9 cellular contexts compared by ENCODE assay signal in the genomic region with DNA sequence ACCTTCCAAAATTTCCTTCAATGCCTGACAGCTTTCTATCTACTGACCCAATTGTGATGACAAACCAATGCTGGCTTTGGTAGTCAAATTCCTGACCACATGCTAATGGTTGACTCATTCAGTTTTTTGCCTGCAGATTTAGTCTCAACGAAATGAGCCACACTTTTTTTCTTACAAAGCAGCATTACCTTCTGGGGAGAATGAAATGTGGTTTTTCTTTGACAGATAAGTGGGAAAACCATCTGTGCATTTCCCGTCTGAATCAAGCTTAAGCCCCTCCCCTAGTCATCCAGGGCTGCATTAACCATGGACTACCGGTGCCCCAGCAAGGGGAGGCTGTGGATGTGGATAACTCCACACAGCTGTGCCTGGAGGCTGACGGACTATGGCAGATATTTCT.
A peak's percentile ranks its signal among the peaks of the same experiment; 100 is the strongest.
DNase-seq lines count a peak whose midpoint lies in the region; ATAC-seq and TF ChIP-seq lines count a peak whose summit lies in the region.
"Had no signal": no experiment of that assay in that cellular context is flagged by ENCODE, and none has a peak within 500 bp of the region (broad histone marks: within the 10 kb centered on the region; RNA-seq: fewer than 3 reads in every experiment).

No MANE protein-coding gene starts in this region.

- 18 to 26% methylated on average over 4 of the region's 4 CpGs for WGBS in heart right ventricle, 2 donors

- H3K36me3 ChIP-seq in HEK293 (ENCODE audit: control insufficient read depth in 2 of 2, insufficient read depth in 1 of 2, low read length in 2 of 2) = no peaks in the 10 kb centered on the region
- no peaks in the 10 kb centered on the region for H3K36me3 ChIP-seq in heart right ventricle

- ATAC-seq in heart right ventricle = no peak

- CTCF ChIA-PET in HEK293 (lab: Yijun Ruan, JAX) = interaction anchor here (0.7 kb wide), 1 partner anchor 41 kb away, joined by 3 read pairs; no protein-coding TSS in a partner anchor

- POLR2A ChIA-PET in HEK293 (lab: Yijun Ruan, JAX) = no interaction called here

- no peaks in the 10 kb centered on the region for H3K9me3 ChIP-seq in HEK293 (ENCODE audit: control insufficient read depth, insufficient read depth, low read depth, low read length)
- H3K9me3 ChIP-seq in heart right ventricle = peaks cover 0 to 7% (median 0%) of the 10 kb centered on the region in 11 donors

- DNase-seq in AG20443 (ENCODE audit: low spot score) (peak; percentile 75), NCI-H526 treated with DMSO at 0.1 percent for 48 hours (lab: John Stamatoyannopoulos, UW) (peak; percentile 77), fibroblast of peridontal ligament (ENCODE audit: extremely low read depth) (peak; percentile 75), germinal center (ENCODE audit: low spot score) (no peak), heart right ventricle (no peak)
- DNase-seq in activated naive CD4-positive, alpha-beta T cell treated with anti-CD3 and anti-CD28 coated beads, Interleukin-2, amount 50 U/mL, for 16 hours = no peak
- DNase-seq in activated CD4-positive, CD25-positive, alpha-beta regulatory T cell treated with anti-CD3 and anti-CD28 coated beads, Interleukin-2, amount 50 U/mL, for 72 hours = no peak
- DNase-seq: NCI-H510A had no signal

- H3K27me3 ChIP-seq in heart right ventricle = peaks cover 0 to 45% (median 27%) of the 10 kb centered on the region in 7 donors

- H3K4me3 ChIP-seq in HEK293 (ENCODE audit: low read depth, low read length) (no peak overlapping the region), heart right ventricle (no peak overlapping the region)

- intact Hi-C loops in heart right ventricle (cut with DNase I) = no loop called here

- H3K27ac ChIP-seq in HEK293 (ENCODE audit: extremely low read depth, low read depth, low read length) (no peak overlapping the region), heart right ventricle (no peak overlapping the region)

- no peak for TF ChIP-seq CTCF in HEK293 (tag by site-specific recombination; IDR thresholded peaks at IDR 0.05)
- no peak for TF ChIP-seq CTCF in heart right ventricle (IDR thresholded peaks at IDR 0.05)

- H3K4me1 ChIP-seq in HEK293 (ENCODE audit: control insufficient read depth, insufficient read depth, low read length) (peaks cover 25% of the 10 kb centered on the region), heart right ventricle (peaks cover 0 to 32% (median 0%) of the 10 kb centered on the region in 9 donors)

TF ChIP-seq in HEK293, 187 proteins besides CTCF, POLR2A, EP300 and RAD21 (continues in another document):
- TF ChIP-seq ZBTB17 (tag by site-specific recombination; IDR thresholded peaks at IDR 0.05) (no peak), ZNF121 (tag by site-specific recombination; IDR thresholded peaks at IDR 0.05) (no peak), ZNF530 (tag by site-specific recombination; IDR thresholded peaks at IDR 0.05; ENCODE audit: low read depth) (no peak), ZNF184 (tag by site-specific recombination; IDR thresholded peaks at IDR 0.05) (0 out of 2 replicates have a peak, but pooled peaks have one; percentile 51), SCRT1 (tag by site-specific recombination; IDR thresholded peaks at IDR 0.05; ENCODE audit: borderline replicate concordance) (no peak), ZNF302 (tag by site-specific recombination; IDR thresholded peaks at IDR 0.05; ENCODE audit: low read depth) (no peak), SP3 (tag by site-specific recombination; IDR thresholded peaks at IDR 0.05) (0 out of 2 replicates have a peak, but pooled peaks have one; percentile 18), ZNF560 (tag by site-specific recombination; IDR thresholded peaks at IDR 0.05; ENCODE audit: borderline replicate concordance) (no peak), ZNF274 (IDR thresholded peaks at IDR 0.05; ENCODE audit: low read length) (no peak), ZNF274 (tag by site-specific recombination; IDR thresholded peaks at IDR 0.05; ENCODE audit: borderline replicate concordance) (no peak)
- TF ChIP-seq, protein P1, sequence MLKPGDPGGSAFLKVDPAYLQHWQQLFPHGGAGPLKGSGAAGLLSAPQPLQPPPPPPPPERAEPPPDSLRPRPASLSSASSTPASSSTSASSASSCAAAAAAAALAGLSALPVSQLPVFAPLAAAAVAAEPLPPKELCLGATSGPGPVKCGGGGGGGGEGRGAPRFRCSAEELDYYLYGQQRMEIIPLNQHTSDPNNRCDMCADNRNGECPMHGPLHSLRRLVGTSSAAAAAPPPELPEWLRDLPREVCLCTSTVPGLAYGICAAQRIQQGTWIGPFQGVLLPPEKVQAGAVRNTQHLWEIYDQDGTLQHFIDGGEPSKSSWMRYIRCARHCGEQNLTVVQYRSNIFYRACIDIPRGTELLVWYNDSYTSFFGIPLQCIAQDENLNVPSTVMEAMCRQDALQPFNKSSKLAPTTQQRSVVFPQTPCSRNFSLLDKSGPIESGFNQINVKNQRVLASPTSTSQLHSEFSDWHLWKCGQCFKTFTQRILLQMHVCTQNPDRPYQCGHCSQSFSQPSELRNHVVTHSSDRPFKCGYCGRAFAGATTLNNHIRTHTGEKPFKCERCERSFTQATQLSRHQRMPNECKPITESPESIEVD (tag by site-specific recombination; IDR thresholded peaks at IDR 0.05) = peak; percentile 48
- TF ChIP-seq, protein P2, sequence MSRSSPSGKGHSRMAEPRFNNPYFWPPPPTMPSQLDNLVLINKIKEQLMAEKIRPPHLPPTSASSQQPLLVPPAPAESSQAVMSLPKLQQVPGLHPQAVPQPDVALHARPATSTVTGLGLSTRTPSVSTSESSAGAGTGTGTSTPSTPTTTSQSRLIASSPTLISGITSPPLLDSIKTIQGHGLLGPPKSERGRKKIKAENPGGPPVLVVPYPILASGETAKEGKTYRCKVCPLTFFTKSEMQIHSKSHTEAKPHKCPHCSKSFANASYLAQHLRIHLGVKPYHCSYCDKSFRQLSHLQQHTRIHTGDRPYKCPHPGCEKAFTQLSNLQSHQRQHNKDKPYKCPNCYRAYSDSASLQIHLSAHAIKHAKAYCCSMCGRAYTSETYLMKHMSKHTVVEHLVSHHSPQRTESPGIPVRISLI (tag by site-specific recombination; IDR thresholded peaks at IDR 0.05) = peak; percentile 72; the same call in 1 of the 2 replicates
- TF ChIP-seq, protein P3, sequence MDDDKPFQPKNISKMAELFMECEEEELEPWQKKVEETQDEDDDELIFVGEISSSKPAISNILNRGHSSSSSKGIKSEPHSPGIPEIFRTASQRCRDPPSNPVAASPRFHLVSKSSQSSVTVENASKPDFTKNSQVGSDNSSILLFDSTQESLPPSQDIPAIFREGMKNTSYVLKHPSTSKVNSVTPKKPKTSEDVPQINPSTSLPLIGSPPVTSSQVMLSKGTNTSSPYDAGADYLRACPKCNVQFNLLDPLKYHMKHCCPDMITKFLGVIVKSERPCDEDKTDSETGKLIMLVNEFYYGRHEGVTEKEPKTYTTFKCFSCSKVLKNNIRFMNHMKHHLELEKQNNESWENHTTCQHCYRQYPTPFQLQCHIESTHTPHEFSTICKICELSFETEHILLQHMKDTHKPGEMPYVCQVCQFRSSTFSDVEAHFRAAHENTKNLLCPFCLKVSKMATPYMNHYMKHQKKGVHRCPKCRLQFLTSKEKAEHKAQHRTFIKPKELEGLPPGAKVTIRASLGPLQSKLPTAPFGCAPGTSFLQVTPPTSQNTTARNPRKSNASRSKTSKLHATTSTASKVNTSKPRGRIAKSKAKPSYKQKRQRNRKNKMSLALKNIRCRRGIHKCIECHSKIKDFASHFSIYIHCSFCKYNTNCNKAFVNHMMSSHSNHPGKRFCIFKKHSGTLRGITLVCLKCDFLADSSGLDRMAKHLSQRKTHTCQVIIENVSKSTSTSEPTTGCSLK (tag by site-specific recombination; IDR thresholded peaks at IDR 0.05) = no peak
- TF ChIP-seq, protein P4, sequence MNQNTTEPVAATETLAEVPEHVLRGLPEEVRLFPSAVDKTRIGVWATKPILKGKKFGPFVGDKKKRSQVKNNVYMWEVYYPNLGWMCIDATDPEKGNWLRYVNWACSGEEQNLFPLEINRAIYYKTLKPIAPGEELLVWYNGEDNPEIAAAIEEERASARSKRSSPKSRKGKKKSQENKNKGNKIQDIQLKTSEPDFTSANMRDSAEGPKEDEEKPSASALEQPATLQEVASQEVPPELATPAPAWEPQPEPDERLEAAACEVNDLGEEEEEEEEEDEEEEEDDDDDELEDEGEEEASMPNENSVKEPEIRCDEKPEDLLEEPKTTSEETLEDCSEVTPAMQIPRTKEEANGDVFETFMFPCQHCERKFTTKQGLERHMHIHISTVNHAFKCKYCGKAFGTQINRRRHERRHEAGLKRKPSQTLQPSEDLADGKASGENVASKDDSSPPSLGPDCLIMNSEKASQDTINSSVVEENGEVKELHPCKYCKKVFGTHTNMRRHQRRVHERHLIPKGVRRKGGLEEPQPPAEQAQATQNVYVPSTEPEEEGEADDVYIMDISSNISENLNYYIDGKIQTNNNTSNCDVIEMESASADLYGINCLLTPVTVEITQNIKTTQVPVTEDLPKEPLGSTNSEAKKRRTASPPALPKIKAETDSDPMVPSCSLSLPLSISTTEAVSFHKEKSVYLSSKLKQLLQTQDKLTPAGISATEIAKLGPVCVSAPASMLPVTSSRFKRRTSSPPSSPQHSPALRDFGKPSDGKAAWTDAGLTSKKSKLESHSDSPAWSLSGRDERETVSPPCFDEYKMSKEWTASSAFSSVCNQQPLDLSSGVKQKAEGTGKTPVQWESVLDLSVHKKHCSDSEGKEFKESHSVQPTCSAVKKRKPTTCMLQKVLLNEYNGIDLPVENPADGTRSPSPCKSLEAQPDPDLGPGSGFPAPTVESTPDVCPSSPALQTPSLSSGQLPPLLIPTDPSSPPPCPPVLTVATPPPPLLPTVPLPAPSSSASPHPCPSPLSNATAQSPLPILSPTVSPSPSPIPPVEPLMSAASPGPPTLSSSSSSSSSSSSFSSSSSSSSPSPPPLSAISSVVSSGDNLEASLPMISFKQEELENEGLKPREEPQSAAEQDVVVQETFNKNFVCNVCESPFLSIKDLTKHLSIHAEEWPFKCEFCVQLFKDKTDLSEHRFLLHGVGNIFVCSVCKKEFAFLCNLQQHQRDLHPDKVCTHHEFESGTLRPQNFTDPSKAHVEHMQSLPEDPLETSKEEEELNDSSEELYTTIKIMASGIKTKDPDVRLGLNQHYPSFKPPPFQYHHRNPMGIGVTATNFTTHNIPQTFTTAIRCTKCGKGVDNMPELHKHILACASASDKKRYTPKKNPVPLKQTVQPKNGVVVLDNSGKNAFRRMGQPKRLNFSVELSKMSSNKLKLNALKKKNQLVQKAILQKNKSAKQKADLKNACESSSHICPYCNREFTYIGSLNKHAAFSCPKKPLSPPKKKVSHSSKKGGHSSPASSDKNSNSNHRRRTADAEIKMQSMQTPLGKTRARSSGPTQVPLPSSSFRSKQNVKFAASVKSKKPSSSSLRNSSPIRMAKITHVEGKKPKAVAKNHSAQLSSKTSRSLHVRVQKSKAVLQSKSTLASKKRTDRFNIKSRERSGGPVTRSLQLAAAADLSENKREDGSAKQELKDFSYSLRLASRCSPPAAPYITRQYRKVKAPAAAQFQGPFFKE (tag by site-specific recombination; IDR thresholded peaks at IDR 0.05; ENCODE audit: borderline replicate concordance) = no peak

Comparison
In these comparisons a context has a peak if more than half of its experiments do, and no peak if none do; other contexts are left out.
1. DNase-seq: peak in AG20443 (single experiment), NCI-H526 treated with DMSO at 0.1 percent for 48 hours (single experiment) and fibroblast of peridontal ligament (single experiment); none in germinal center (single experiment), activated naive CD4-positive, alpha-beta T cell treated with anti-CD3 and anti-CD28 coated beads, Interleukin-2, amount 50 U/mL, for 16 hours (single experiment), activated CD4-positive, CD25-positive, alpha-beta regulatory T cell treated with anti-CD3 and anti-CD28 coated beads, Interleukin-2, amount 50 U/mL, for 72 hours (single experiment) and heart right ventricle (0 of 2).